Comparison of ENCODE assay signal across 17 cellular contexts in genomic region chr1:230876660-230877059, GRCh38. TPM values are rescaled to one million over a fixed set of nuclear protein-coding genes. Genes with fewer than 3 reads are reported as not detected.
DNase-seq lines count a peak whose midpoint lies in the region; ATAC-seq and TF ChIP-seq lines count a peak whose summit lies in the region.
"Had no signal": no experiment of that assay in that cellular context is flagged by ENCODE, and none has a peak within 500 bp of the region (broad histone marks: within the 10 kb centered on the region; RNA-seq: fewer than 3 reads in every experiment).

No MANE protein-coding gene starts in this region.

- peak overlapping the region; percentile 61 for H3K27ac Mint-ChIP-seq in mesothelial cell of epicardium
- H3K27ac Mint-ChIP-seq: CD4-positive, alpha-beta memory T cell had no signal

- no peaks in the 10 kb centered on the region for H3K36me3 ChIP-seq in left ventricle myocardium inferior
- H3K36me3 ChIP-seq in GM23248 (ENCODE audit: low read depth) = no peaks in the 10 kb centered on the region
- H3K36me3 ChIP-seq: HAP-1 had no signal

- peaks cover 20% of the 10 kb centered on the region for H3F3A ChIP-seq in GM23248 (ENCODE audit: insufficient read depth)

- no peak overlapping the region for H2AFZ ChIP-seq in GM23248

- peak overlapping the region; percentile 28 for H3K4me2 ChIP-seq in GM23248 (ENCODE audit: unreplicated experiment)
- H3K4me2 ChIP-seq: A549 had no signal

- DNase-seq in Right ventricle myocardium inferior (ENCODE audit: missing footprints) (no peak), left ventricle myocardium inferior (no peak), GM23248 (no peak), left ventricle myocardium superior (no peak), mesothelial cell of epicardium (ENCODE audit: low spot score in 2 of 2, unreplicated experiment in 2 of 2) (no peak), iPS-NIHi7 (ENCODE audit: extremely low spot score) (no peak), T-helper 1 cell (no peak)
- DNase-seq: AML-193; CD4-positive, alpha-beta memory T cell; DMS79 treated with DMSO at 0.1 percent for 48 hours; GF-D8 had no signal

- no peak overlapping the region for H3K4me3 Mint-ChIP-seq in mesothelial cell of epicardium
- H3K4me3 Mint-ChIP-seq: CD4-positive, alpha-beta memory T cell had no signal

- H3K27me3 Mint-ChIP-seq in mesothelial cell of epicardium (ENCODE audit: low read depth) = no peaks in the 10 kb centered on the region

- H3K27ac ChIP-seq in left ventricle myocardium inferior (replicated peaks) (no peak overlapping the region), GM23248 (peak overlapping the region; percentile 42)
- H3K27ac ChIP-seq: 22Rv1, A549, C4-2B, HL-60 had no signal

- H3K9me3 ChIP-seq in left ventricle myocardium inferior (replicated peaks) (no peaks in the 10 kb centered on the region), GM23248 (ENCODE audit: low read depth) (no peaks in the 10 kb centered on the region)
- H3K9me3 ChIP-seq: A549, HAP-1 had no signal

- no peaks in the 10 kb centered on the region for H3K9me2 ChIP-seq in GM23248 (ENCODE audit: insufficient read depth)

- no peaks in the 10 kb centered on the region for H3K9me3 Mint-ChIP-seq in mesothelial cell of epicardium
- H3K9me3 Mint-ChIP-seq: CD4-positive, alpha-beta memory T cell had no signal

- H3K27me3 ChIP-seq in left ventricle myocardium inferior (ENCODE audit: low read depth) (peaks cover 12% of the 10 kb centered on the region), GM23248 (replicated peaks; ENCODE audit: insufficient read depth) (no peaks in the 10 kb centered on the region)

- TF ChIP-seq CTCF in left ventricle myocardium inferior (IDR thresholded peaks at IDR 0.05; ENCODE audit: borderline replicate concordance) = no peak
- no peak for TF ChIP-seq CTCF in mesothelial cell of epicardium (IDR thresholded peaks at IDR 0.05; ENCODE audit: unreplicated experiment)

- in situ Hi-C loops in GM23248 (cut with MboI) = no loop called here

- H3K4me1 Mint-ChIP-seq in mesothelial cell of epicardium = peaks cover 45% of the 10 kb centered on the region
- H3K4me1 Mint-ChIP-seq: CD4-positive, alpha-beta memory T cell had no signal

- H3K9ac ChIP-seq in GM23248 = no peak overlapping the region

- no peak overlapping the region for H3K4me3 ChIP-seq in left ventricle myocardium inferior
- H3K4me3 ChIP-seq in GM23248 = no peak overlapping the region
- H3K4me3 ChIP-seq: A549, HAP-1 had no signal

- H3K79me2 ChIP-seq in GM23248 (ENCODE audit: insufficient read depth) = no peaks in the 10 kb centered on the region

- 90 to 92% methylated on average over 6 of the region's 6 CpGs for WGBS in GM23248 (ENCODE audit: low coverage in 1 of 2, low lambda C conversion rate in 2 of 2, missing lambda C conversion rate in 2 of 2), 2 experiments

- intact Hi-C loops in Right ventricle myocardium inferior (cut with DNase I) (loop anchor here (5.0 kb wide), 1 partner anchor 34 kb away; no protein-coding TSS in a partner anchor), left ventricle myocardium inferior (cut with micrococcal nuclease) (no loop called here), left ventricle myocardium superior (cut with micrococcal nuclease) (no loop called here)

- H3K36me3 Mint-ChIP-seq in mesothelial cell of epicardium = peaks cover 4% of the 10 kb centered on the region
- H3K36me3 Mint-ChIP-seq: CD4-positive, alpha-beta memory T cell had no signal

- ATAC-seq in Right ventricle myocardium inferior (peak; percentile 24), left ventricle myocardium superior (peak; percentile 52), esophagus mucosa (no peak)

- H3K4me1 ChIP-seq in left ventricle myocardium inferior = peaks cover 8% of the 10 kb centered on the region
- H3K4me1 ChIP-seq in GM23248 (ENCODE audit: insufficient read depth) = peaks cover 27% of the 10 kb centered on the region
- H3K4me1 ChIP-seq: A549, HAP-1 had no signal

- H4K20me1 ChIP-seq in GM23248 (ENCODE audit: insufficient read depth) = no peaks in the 10 kb centered on the region

RNA-seq across cellular contexts. Expression of gene C1orf198, which starts 8.3 kb away (rescaled TPM):
- total RNA-seq in Right ventricle myocardium inferior (46.0 TPM), left ventricle myocardium inferior (32.7 TPM), left ventricle myocardium superior (49.8 TPM), mesothelial cell of epicardium (143 to 151 TPM (median 149 TPM) in 3 replicates), esophagus mucosa (15.1 TPM)
- total RNA-seq in GM23248 (2014; rRNA removed; shearing (Covaris generic)) = 108 and 123 TPM in 2 replicates
- 76.2 and 79.5 TPM in 2 replicates for polyA plus RNA-seq in GM23248 (2016; fragmentation: Nextera tagmentation; extraction: Ambion mirVana)
